ENCODE assay signal across 16 cellular contexts in the genomic region with DNA sequence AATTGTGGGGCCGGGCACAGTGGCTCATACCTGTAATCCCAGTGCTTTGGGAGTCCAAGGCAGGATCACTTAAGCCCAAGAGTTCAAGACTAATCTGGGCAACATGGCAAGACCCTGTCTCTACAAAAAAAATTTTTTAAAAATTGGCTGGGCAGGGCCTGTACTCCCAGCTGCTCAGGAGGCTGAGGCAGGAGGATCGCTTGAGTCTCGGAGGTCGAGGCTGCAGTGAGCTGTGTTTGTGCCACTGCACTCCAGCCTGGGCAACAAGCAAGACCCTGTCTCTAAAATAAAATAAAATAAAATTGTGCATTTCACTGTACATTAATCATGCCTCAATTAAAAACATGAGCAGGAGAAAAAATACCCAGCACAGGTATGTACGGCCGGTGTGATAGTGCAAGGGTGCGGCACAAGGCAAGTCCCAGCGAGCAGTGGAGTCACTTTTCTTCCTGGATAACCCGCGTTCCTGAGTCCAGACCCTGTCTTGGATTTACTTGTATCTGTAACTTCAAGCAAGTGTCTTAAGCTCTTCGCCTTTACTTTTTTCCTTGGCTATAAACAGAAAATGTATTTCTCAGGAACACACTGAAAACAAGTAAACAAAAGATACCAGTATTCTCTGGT. TPM values are rescaled to one million over a fixed set of nuclear protein-coding genes. Genes with fewer than 3 reads are reported as not detected.
DNase-seq lines count a peak whose midpoint lies in the region; ATAC-seq and TF ChIP-seq lines count a peak whose summit lies in the region.
"Had no signal": no experiment of that assay in that cellular context is flagged by ENCODE, and none has a peak within 500 bp of the region (broad histone marks: within the 10 kb centered on the region; RNA-seq: fewer than 3 reads in every experiment).

No MANE protein-coding gene starts in this region.

- H3K27ac ChIP-seq in mesodermal cell (ENCODE audit: low read depth, low read length, severe bottlenecking) = peak overlapping the region; percentile 16
- H3K27ac ChIP-seq in stomach smooth muscle (ENCODE audit: low read length) = peak overlapping the region; percentile 55
- H3K27ac ChIP-seq: HL-60 had no signal

- no peak for ATAC-seq in central memory CD8-positive, alpha-beta T cell (replicated peaks; ENCODE audit: extremely low read depth, poor library complexity, severe bottlenecking)
- no peak for ATAC-seq in stimulated activated memory B cell treated with anti-CD40 and anti-IgM and Interleukin-4, amounts not matched to agents 10 μg/mL and 1 μg/mL and 100 μg/mL, for 72 hours
- ATAC-seq in GM18868 (IDR thresholded peaks at IDR 0.05; ENCODE audit: unreplicated experiment) = no peak
- ATAC-seq: activated T-helper 17 cell treated with anti-CD3 and anti-CD28 coated beads, Interleukin-2, amount 50 U/mL, for 72 hours; heart left ventricle had no signal

- H3K27me3 Mint-ChIP-seq in HFFc6 (ENCODE audit: insufficient read depth) = no peaks in the 10 kb centered on the region; the same call in 1 of the 2 replicates
- no peaks in the 10 kb centered on the region for H3K27me3 Mint-ChIP-seq in central memory CD8-positive, alpha-beta T cell
- no peaks in the 10 kb centered on the region for H3K27me3 Mint-ChIP-seq in stimulated activated memory B cell treated with anti-CD40 and anti-IgM and Interleukin-4, amounts not matched to agents 10 μg/mL and 1 μg/mL and 100 μg/mL, for 72 hours
- H3K27me3 Mint-ChIP-seq in activated CD4-positive, alpha-beta memory T cell treated with anti-CD3 and anti-CD28 coated beads, Interleukin-2, amount 10 ng/mL, durations not matched to agents 7 days and 5 days = no peaks in the 10 kb centered on the region
- H3K27me3 Mint-ChIP-seq: activated T-helper 17 cell treated with anti-CD3 and anti-CD28 coated beads, Interleukin-2, amount 50 U/mL, for 72 hours had no signal

- peaks cover 82% of the 10 kb centered on the region for H3K4me1 Mint-ChIP-seq in HFFc6 (ENCODE audit: low read depth)
- peaks cover 57% of the 10 kb centered on the region for H3K4me1 Mint-ChIP-seq in central memory CD8-positive, alpha-beta T cell
- H3K4me1 Mint-ChIP-seq in stimulated activated memory B cell treated with anti-CD40 and anti-IgM and Interleukin-4, amounts not matched to agents 10 μg/mL and 1 μg/mL and 100 μg/mL, for 72 hours = peaks cover 54% of the 10 kb centered on the region
- H3K4me1 Mint-ChIP-seq in activated CD4-positive, alpha-beta memory T cell treated with anti-CD3 and anti-CD28 coated beads, Interleukin-2, amount 10 ng/mL, durations not matched to agents 7 days and 5 days = peaks cover 43% of the 10 kb centered on the region

- CTCF ChIA-PET in activated CD4-positive, alpha-beta memory T cell treated with anti-CD3 and anti-CD28 coated beads, Interleukin-2, amount 10 ng/mL, durations not matched to agents 7 days and 5 days (lab: Charles Lee) = no interaction called here

- no peak overlapping the region for H3K4me3 Mint-ChIP-seq in HFFc6
- H3K4me3 Mint-ChIP-seq in central memory CD8-positive, alpha-beta T cell = no peak overlapping the region
- no peak overlapping the region for H3K4me3 Mint-ChIP-seq in stimulated activated memory B cell treated with anti-CD40 and anti-IgM and Interleukin-4, amounts not matched to agents 10 μg/mL and 1 μg/mL and 100 μg/mL, for 72 hours
- no peak overlapping the region for H3K4me3 Mint-ChIP-seq in activated CD4-positive, alpha-beta memory T cell treated with anti-CD3 and anti-CD28 coated beads, Interleukin-2, amount 10 ng/mL, durations not matched to agents 7 days and 5 days
- H3K4me3 Mint-ChIP-seq: activated T-helper 17 cell treated with anti-CD3 and anti-CD28 coated beads, Interleukin-2, amount 50 U/mL, for 72 hours; neural crest cell had no signal

- H3K9me3 ChIP-seq in mesodermal cell (ENCODE audit: control insufficient read depth, low read length) (no peaks in the 10 kb centered on the region), stomach smooth muscle (ENCODE audit: control insufficient read depth in 2 of 2, low read length in 2 of 2) (no peaks in the 10 kb centered on the region)
- H3K9me3 ChIP-seq: heart left ventricle had no signal

- H3K4me1 ChIP-seq in mesodermal cell (ENCODE audit: control insufficient read depth, insufficient read depth, low read length, poor library complexity, severe bottlenecking) = peaks cover 47% of the 10 kb centered on the region
- H3K4me1 ChIP-seq in stomach smooth muscle (ENCODE audit: control insufficient read depth, insufficient read depth, low read length) = peaks cover 46% of the 10 kb centered on the region

- no peaks in the 10 kb centered on the region for H3K27me3 ChIP-seq in stomach smooth muscle (ENCODE audit: control insufficient read depth in 1 of 2, insufficient read depth in 2 of 2, low read length in 2 of 2)
- H3K27me3 ChIP-seq: heart left ventricle had no signal

- no peak for TF ChIP-seq CTCF in HFFc6 (IDR thresholded peaks at IDR 0.05)

- H3K36me3 Mint-ChIP-seq in HFFc6 (ENCODE audit: low read depth) = peaks cover 51% of the 10 kb centered on the region
- H3K36me3 Mint-ChIP-seq in central memory CD8-positive, alpha-beta T cell (ENCODE audit: insufficient read depth) = peaks cover 28% of the 10 kb centered on the region
- H3K36me3 Mint-ChIP-seq in stimulated activated memory B cell treated with anti-CD40 and anti-IgM and Interleukin-4, amounts not matched to agents 10 μg/mL and 1 μg/mL and 100 μg/mL, for 72 hours = peaks cover 34% of the 10 kb centered on the region
- peaks cover 26% of the 10 kb centered on the region for H3K36me3 Mint-ChIP-seq in activated CD4-positive, alpha-beta memory T cell treated with anti-CD3 and anti-CD28 coated beads, Interleukin-2, amount 10 ng/mL, durations not matched to agents 7 days and 5 days (ENCODE audit: low read depth)

- POLR2A ChIA-PET in activated CD4-positive, alpha-beta memory T cell treated with anti-CD3 and anti-CD28 coated beads, Interleukin-2, amount 10 ng/mL, durations not matched to agents 7 days and 5 days (lab: Charles Lee) = interaction anchor here (2.1 kb wide), 1 partner anchor 11 kb away, joined by 6 read pairs; a partner anchor contains a TSS

- H3K27ac Mint-ChIP-seq in HFFc6 = peak overlapping the region; percentile 57
- peak overlapping the region; percentile 88 for H3K27ac Mint-ChIP-seq in central memory CD8-positive, alpha-beta T cell (ENCODE audit: low read depth)
- no peak overlapping the region for H3K27ac Mint-ChIP-seq in stimulated activated memory B cell treated with anti-CD40 and anti-IgM and Interleukin-4, amounts not matched to agents 10 μg/mL and 1 μg/mL and 100 μg/mL, for 72 hours
- H3K27ac Mint-ChIP-seq in activated CD4-positive, alpha-beta memory T cell treated with anti-CD3 and anti-CD28 coated beads, Interleukin-2, amount 10 ng/mL, durations not matched to agents 7 days and 5 days = no peak overlapping the region
- H3K27ac Mint-ChIP-seq: activated T-helper 17 cell treated with anti-CD3 and anti-CD28 coated beads, Interleukin-2, amount 50 U/mL, for 72 hours had no signal

- H3K9me3 Mint-ChIP-seq in HFFc6 = no peaks in the 10 kb centered on the region
- H3K9me3 Mint-ChIP-seq in central memory CD8-positive, alpha-beta T cell = no peaks in the 10 kb centered on the region
- H3K9me3 Mint-ChIP-seq in stimulated activated memory B cell treated with anti-CD40 and anti-IgM and Interleukin-4, amounts not matched to agents 10 μg/mL and 1 μg/mL and 100 μg/mL, for 72 hours = no peaks in the 10 kb centered on the region
- H3K9me3 Mint-ChIP-seq in activated CD4-positive, alpha-beta memory T cell treated with anti-CD3 and anti-CD28 coated beads, Interleukin-2, amount 10 ng/mL, durations not matched to agents 7 days and 5 days = no peaks in the 10 kb centered on the region
- H3K9me3 Mint-ChIP-seq: activated T-helper 17 cell treated with anti-CD3 and anti-CD28 coated beads, Interleukin-2, amount 50 U/mL, for 72 hours; neural crest cell had no signal

- no peak overlapping the region for H3K9ac ChIP-seq in stomach smooth muscle (ENCODE audit: low read length in 2 of 2)

- H3K4me3 ChIP-seq in mesodermal cell (ENCODE audit: extremely low read depth, insufficient read depth, low read length, poor library complexity, severe bottlenecking) = no peak overlapping the region
- H3K4me3 ChIP-seq in stomach smooth muscle (ENCODE audit: low read length in 2 of 2) = no peak overlapping the region
- H3K4me3 ChIP-seq: heart left ventricle had no signal

- no peak for DNase-seq in HFFc6
- no peak for DNase-seq in central memory CD8-positive, alpha-beta T cell (ENCODE audit: low spot score in 2 of 2)
- no peak for DNase-seq in activated CD4-positive, alpha-beta memory T cell treated with anti-CD3 and anti-CD28 coated beads, Interleukin-2, amount 10 ng/mL, durations not matched to agents 7 days and 5 days
- DNase-seq in ecto neural progenitor cell (ENCODE audit: low spot score) = no peak
- DNase-seq: DMS153, H7, heart left ventricle, NCI-H187, NCI-H526 treated with DMSO at 0.1 percent for 48 hours had no signal

- H3K36me3 ChIP-seq in mesodermal cell (ENCODE audit: control insufficient read depth, insufficient read depth, low read length) (peaks cover 23% of the 10 kb centered on the region), stomach smooth muscle (ENCODE audit: control insufficient read depth in 2 of 2, insufficient read depth in 2 of 2, low read length in 2 of 2) (peaks cover 3 to 4% of the 10 kb centered on the region in 2 donors)

- 92 to 96% methylated on average over 10 to 11 of the region's 11 CpGs for WGBS in mesodermal cell (ENCODE audit: insufficient coverage in 2 of 2), 2 experiments

RNA-seq across cellular contexts. Expression of a gene that starts 11.4 kb away (rescaled TPM):
- 10 to 100 TPM; 73.9 to 90.4 (median 78.1) TPM for total RNA-seq in HFFc6 (2021; fragmentation: NEBNext Ultra II Directional; extraction: Animal tissue kit (Norgen Biotek cat#: 25700))
- 39.8 TPM for polyA plus RNA-seq in mesodermal cell (2013, experiment 1 of 2)
- polyA plus RNA-seq in mesodermal cell (2013, experiment 2 of 2) = 32.8 TPM
- total RNA-seq in activated CD4-positive, alpha-beta memory T cell treated with anti-CD3 and anti-CD28 coated beads, Interleukin-2, amount 10 ng/mL, durations not matched to agents 7 days and 5 days = 10 to 100 TPM; 24.6 to 25.1 TPM

RNA-seq across cellular contexts. Expression of a gene that starts 27.6 kb away (rescaled TPM):
- total RNA-seq in HFFc6 (2021; fragmentation: NEBNext Ultra II Directional; extraction: Animal tissue kit (Norgen Biotek cat#: 25700)) = 10 to 100 TPM; 12.5 to 15.4 (median 13.8) TPM
- polyA plus RNA-seq in mesodermal cell (2013, experiment 1 of 2) = 3.7 TPM
- polyA plus RNA-seq in mesodermal cell (2013, experiment 2 of 2) = 5.5 TPM
- 1 to 10 TPM; 7.4 to 7.9 TPM for total RNA-seq in activated CD4-positive, alpha-beta memory T cell treated with anti-CD3 and anti-CD28 coated beads, Interleukin-2, amount 10 ng/mL, durations not matched to agents 7 days and 5 days

Comparison
In these comparisons a context has a peak if more than half of its experiments do, and no peak if none do; other contexts are left out.
1. H3K27ac Mint-ChIP-seq: peak in HFFc6 (single experiment) and central memory CD8-positive, alpha-beta T cell (single experiment); none in stimulated activated memory B cell treated with anti-CD40 and anti-IgM and Interleukin-4, amounts not matched to agents 10 μg/mL and 1 μg/mL and 100 μg/mL, for 72 hours (single experiment) and activated CD4-positive, alpha-beta memory T cell treated with anti-CD3 and anti-CD28 coated beads, Interleukin-2, amount 10 ng/mL, durations not matched to agents 7 days and 5 days (single experiment).